19 cellular contexts compared by ENCODE assay signal in the genomic region with DNA sequence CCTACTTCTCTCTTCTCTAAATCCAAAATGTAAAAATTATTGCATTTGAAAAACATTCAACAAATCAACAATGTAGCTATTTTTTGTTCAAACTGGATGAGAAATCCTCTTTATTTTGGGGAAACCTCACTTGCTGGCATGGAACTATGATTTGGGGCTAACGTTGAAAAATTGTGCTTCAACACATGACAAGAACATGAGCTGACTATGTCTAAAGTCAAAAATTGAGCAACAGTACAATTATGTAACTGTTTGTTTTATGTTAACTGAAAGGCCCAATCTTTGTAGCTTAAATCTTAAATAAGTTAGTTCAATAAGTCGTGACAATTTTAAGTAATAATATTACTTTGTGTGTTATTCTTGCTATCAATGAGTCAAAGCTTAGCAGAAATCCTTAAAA.
DNase-seq lines count a peak whose midpoint lies in the region; ATAC-seq and TF ChIP-seq lines count a peak whose summit lies in the region.
"Had no signal": no experiment of that assay in that cellular context is flagged by ENCODE, and none has a peak within 500 bp of the region (broad histone marks: within the 10 kb centered on the region; RNA-seq: fewer than 3 reads in every experiment).

No MANE protein-coding gene starts in this region.

- H3K27ac Mint-ChIP-seq in osteocyte (ENCODE audit: unreplicated experiment) = peak overlapping the region; percentile 56
- H3K27ac Mint-ChIP-seq in chondrocyte (ENCODE audit: unreplicated experiment) = no peak overlapping the region
- no peak overlapping the region for H3K27ac Mint-ChIP-seq in progenitor cell of endocrine pancreas
- H3K27ac Mint-ChIP-seq: CD4-positive, alpha-beta memory T cell had no signal

- H3K9me3 ChIP-seq in left ventricle myocardium inferior (replicated peaks) = no peaks in the 10 kb centered on the region

- H3K36me3 Mint-ChIP-seq in osteocyte (ENCODE audit: unreplicated experiment) (no peaks in the 10 kb centered on the region), chondrocyte (ENCODE audit: low read depth) (no peaks in the 10 kb centered on the region), progenitor cell of endocrine pancreas (ENCODE audit: insufficient read depth) (no peaks in the 10 kb centered on the region)
- H3K36me3 Mint-ChIP-seq: CD4-positive, alpha-beta memory T cell had no signal

- H3K9me3 Mint-ChIP-seq in osteocyte (ENCODE audit: unreplicated experiment) (no peaks in the 10 kb centered on the region), chondrocyte (ENCODE audit: low read depth) (no peaks in the 10 kb centered on the region), progenitor cell of endocrine pancreas (ENCODE audit: low read depth) (no peaks in the 10 kb centered on the region)

- no peak overlapping the region for H3K4me3 ChIP-seq in left ventricle myocardium inferior
- H3K4me3 ChIP-seq: GM12878, GM23248 had no signal

- DNase-seq in left ventricle myocardium superior (no peak), left ventricle myocardium inferior (no peak), iris pigment epithelial cell (ENCODE audit: low read depth) (peak; percentile 10), osteocyte (ENCODE audit: extremely low spot score, unreplicated experiment) (no peak), chondrocyte (ENCODE audit: low spot score) (no peak), progenitor cell of endocrine pancreas (ENCODE audit: low spot score, unreplicated experiment) (no peak)
- DNase-seq: Calu3; CD4-positive, alpha-beta memory T cell; DMS79 treated with DMSO at 0.1 percent for 48 hours; GM23248; KBM-7; NCI-H1436; NCI-H2029; NCI-H2171; NK-92 treated with Interleukin-12 subunit alpha and Interleukin-12 subunit beta, amount 100 ng/mL, for 24 hours; RPMI8226 had no signal

- H3K4me1 ChIP-seq in left ventricle myocardium inferior = peaks cover 14% of the 10 kb centered on the region

- H3K27me3 Mint-ChIP-seq in osteocyte (ENCODE audit: unreplicated experiment) (no peaks in the 10 kb centered on the region), chondrocyte (ENCODE audit: low read depth) (no peaks in the 10 kb centered on the region), progenitor cell of endocrine pancreas (no peaks in the 10 kb centered on the region)

- H3K4me1 Mint-ChIP-seq in osteocyte (ENCODE audit: unreplicated experiment) (peaks cover 54% of the 10 kb centered on the region), chondrocyte (ENCODE audit: low read depth) (peaks cover 38% of the 10 kb centered on the region), progenitor cell of endocrine pancreas (ENCODE audit: low read depth) (no peaks in the 10 kb centered on the region)
- H3K4me1 Mint-ChIP-seq: CD4-positive, alpha-beta memory T cell had no signal

- ATAC-seq in left ventricle myocardium superior (peak; percentile 41), HG03342 (IDR thresholded peaks at IDR 0.05; ENCODE audit: unreplicated experiment) (no peak), HG02981 (IDR thresholded peaks at IDR 0.05; ENCODE audit: unreplicated experiment) (no peak)
- ATAC-seq: GM12878 had no signal

- intact Hi-C loops in left ventricle myocardium superior (cut with micrococcal nuclease) (no loop called here), left ventricle myocardium inferior (cut with micrococcal nuclease) (no loop called here)

- no peaks in the 10 kb centered on the region for H3K27me3 ChIP-seq in left ventricle myocardium inferior (ENCODE audit: low read depth)

- H3K27ac ChIP-seq in left ventricle myocardium inferior (replicated peaks) = no peak overlapping the region
- H3K27ac ChIP-seq: GM23248 had no signal

- TF ChIP-seq CTCF in left ventricle myocardium inferior (IDR thresholded peaks at IDR 0.05; ENCODE audit: borderline replicate concordance) (no peak), osteocyte (IDR thresholded peaks at IDR 0.05) (no peak), chondrocyte (IDR thresholded peaks at IDR 0.05) (no peak), progenitor cell of endocrine pancreas (IDR thresholded peaks at IDR 0.05; ENCODE audit: unreplicated experiment) (no peak)

- H3K4me3 Mint-ChIP-seq in osteocyte (ENCODE audit: unreplicated experiment) (no peak overlapping the region), chondrocyte (ENCODE audit: unreplicated experiment) (no peak overlapping the region), progenitor cell of endocrine pancreas (ENCODE audit: low read depth) (no peak overlapping the region)
- H3K4me3 Mint-ChIP-seq: CD4-positive, alpha-beta memory T cell had no signal

- no peaks in the 10 kb centered on the region for H3K36me3 ChIP-seq in left ventricle myocardium inferior
